In genomic region chr5:151881626-151882225, GRCh38 we compare ENCODE assay signal across 1 cellular context.
TF ChIP-seq lines count a peak whose summit lies in the region.

No MANE protein-coding gene starts in this region.

TF ChIP-seq in GM23338, 12 proteins besides CTCF, POLR2A, EP300 and RAD21 (continued from another document):
- TF ChIP-seq ETS1 (IDR thresholded peaks at IDR 0.05) (no peak), NANOG (IDR thresholded peaks at IDR 0.05; ENCODE audit: borderline replicate concordance) (no peak), JUNB (IDR thresholded peaks at IDR 0.05; ENCODE audit: unreplicated experiment) (no peak)
